ENCODE assay signal across 18 cellular contexts in genomic region chr1:19307804-19308508, GRCh38. TPM values are rescaled to one million over a fixed set of nuclear protein-coding genes. Genes with fewer than 3 reads are reported as not detected.
A peak's percentile ranks its signal among the peaks of the same experiment; 100 is the strongest.
DNase-seq lines count a peak whose midpoint lies in the region; ATAC-seq and TF ChIP-seq lines count a peak whose summit lies in the region.
"Had no signal": no experiment of that assay in that cellular context is flagged by ENCODE, and none has a peak within 500 bp of the region (broad histone marks: within the 10 kb centered on the region; RNA-seq: fewer than 3 reads in every experiment).

No MANE protein-coding gene starts in this region.

- H3K4me3 ChIP-seq in sigmoid colon = no peak overlapping the region
- H3K4me3 ChIP-seq in endodermal cell (ENCODE audit: low read length) = no peak overlapping the region

- H3K27ac Mint-ChIP-seq in endodermal cell = no peak overlapping the region

- peak; percentile 48 for DNase-seq in activated effector memory CD4-positive, alpha-beta T cell treated with anti-CD3 and anti-CD28 coated beads, Interleukin-2, amount 50 U/mL, for 16 hours
- DNase-seq in activated effector memory CD4-positive, alpha-beta T cell treated with Interleukin-2 at 50 U/mL for 16 hours = no peak
- peak; percentile 82 to 90 for DNase-seq in left colon
- DNase-seq in sigmoid colon = peak; percentile 48
- DNase-seq in endodermal cell = no peak
- no peak for DNase-seq in DMS79 treated with DMSO at 0.1 percent for 48 hours (lab: John Stamatoyannopoulos, UW)
- DNase-seq: AML-193, C1 segment of cervical spinal cord, Karpas-422, NCI-H1694 treated with DMSO at 0.1 percent for 48 hours, NCI-H2081 treated with DMSO at 0.1 percent for 48 hours, NCI-H2171 treated with DMSO at 0.1 percent for 48 hours, NCI-H526, OCI-M1, Right ventricle myocardium superior had no signal

- no peak for TF ChIP-seq EP300 in sigmoid colon (IDR thresholded peaks at IDR 0.05)

- H3K9me3 ChIP-seq in sigmoid colon (no peaks in the 10 kb centered on the region), endodermal cell (ENCODE audit: control insufficient read depth, low read length) (no peaks in the 10 kb centered on the region)

- TF ChIP-seq CTCF in sigmoid colon (IDR thresholded peaks at IDR 0.05) (no peak), endodermal cell (conservative IDR thresholded peaks at IDR 0.05) (no peak)

- no peak for TF ChIP-seq POLR2A in sigmoid colon (IDR thresholded peaks at IDR 0.05)

- H3K27me3 Mint-ChIP-seq in endodermal cell (ENCODE audit: insufficient read depth) = no peaks in the 10 kb centered on the region
- H3K27me3 Mint-ChIP-seq: IgD-negative memory B cell had no signal

- WGBS in sigmoid colon, 2 donors = 58 to 84% methylated on average over 10 of the region's 10 CpGs
- WGBS in endodermal cell (ENCODE audit: insufficient coverage in 1 of 2, insufficient read length in 1 of 2), 2 experiments = 95% methylated on average over 8 to 10 of the region's 10 CpGs

- H3K27me3 ChIP-seq in sigmoid colon (no peaks in the 10 kb centered on the region), endodermal cell (ENCODE audit: control insufficient read depth, insufficient read depth, low read length, poor library complexity, severe bottlenecking) (no peaks in the 10 kb centered on the region)

- H3K4me1 Mint-ChIP-seq in endodermal cell = peaks cover 10% of the 10 kb centered on the region

- no peak overlapping the region for H3K9ac ChIP-seq in endodermal cell (ENCODE audit: extremely low read depth, low read length, poor library complexity, severe bottlenecking)

- peaks cover 48% of the 10 kb centered on the region for H3K36me3 Mint-ChIP-seq in endodermal cell (ENCODE audit: low read depth)

- H3K4me1 ChIP-seq in sigmoid colon (peaks cover 0 to 19% (median 16%) of the 10 kb centered on the region in 4 donors), endodermal cell (ENCODE audit: control insufficient read depth, insufficient read depth, low read length) (peaks cover 3% of the 10 kb centered on the region)

- intact Hi-C loops in left colon (cut with DNase I, micrococcal nuclease) = no loop called here
- intact Hi-C loops in sigmoid colon (cut with DNase I) = no loop called here

- H3K9me3 Mint-ChIP-seq in endodermal cell = no peaks in the 10 kb centered on the region
- H3K9me3 Mint-ChIP-seq: IgD-negative memory B cell had no signal

- H3K27ac ChIP-seq in sigmoid colon (no peak overlapping the region), endodermal cell (ENCODE audit: low read depth, low read length) (no peak overlapping the region)

- peak; percentile 66 for ATAC-seq in left colon
- ATAC-seq in GM18858 (IDR thresholded peaks at IDR 0.05; ENCODE audit: unreplicated experiment) = no peak

- no peak overlapping the region for H3K4me3 Mint-ChIP-seq in endodermal cell

- H3K36me3 ChIP-seq in sigmoid colon (peaks cover 17 to 57% (median 38%) of the 10 kb centered on the region in 4 donors), endodermal cell (ENCODE audit: control insufficient read depth, insufficient read depth, low read length) (peaks cover 55% of the 10 kb centered on the region)

RNA-seq across cellular contexts. Expression of gene AKR7A2, which starts 4.0 kb away (rescaled TPM):
- total RNA-seq in left colon = 100 to 1,000 TPM in 1 of 2 donors, 10 to 100 TPM in 1; 98.7 to 104 TPM
- total RNA-seq in sigmoid colon = 100 to 1,000 TPM in 1 of 4 donors, 10 to 100 TPM in 3; 55.8 to 110 (median 77.2) TPM
- polyA plus RNA-seq in sigmoid colon = 10 to 100 TPM; 64.2 to 99.6 (median 84.1) TPM
- total RNA-seq in endodermal cell = 10 to 100 TPM; 47.8 to 66.1 TPM
- polyA plus RNA-seq in endodermal cell (2013, experiment 1 of 2) = 53.1 TPM
- 52.3 TPM for polyA plus RNA-seq in endodermal cell (2013, experiment 2 of 2)

RNA-seq across cellular contexts. Expression of gene SLC66A1, which starts 4.2 kb away (rescaled TPM):
- total RNA-seq in left colon (10 to 100 TPM; 13.7 to 16.1 TPM), sigmoid colon (10 to 100 TPM in 1 of 4 donors, 1 to 10 TPM in 3; 7.5 to 15.2 (median 8.8) TPM), endodermal cell (10 to 100 TPM; 20.8 to 22.6 TPM)
- 10 to 100 TPM in 1 of 3 donors, 1 to 10 TPM in 2; 5.1 to 16.0 (median 7.2) TPM for polyA plus RNA-seq in sigmoid colon
- polyA plus RNA-seq in endodermal cell (2013, experiment 1 of 2) = 20.0 TPM
- polyA plus RNA-seq in endodermal cell (2013, experiment 2 of 2) = 18.9 TPM

RNA-seq across cellular contexts. Expression of gene AKR7A3, which starts 19.4 kb away (rescaled TPM):
- total RNA-seq in left colon (10 to 100 TPM; 92.5 to 94.3 TPM), sigmoid colon (1 to 10 TPM in 3 of 4 donors, under 1 TPM in 1; 0.71 to 1.9 (median 1.5) TPM), endodermal cell (1 to 10 TPM in 1 of 2 donors, under 1 TPM in 1; 0.92 to 2.0 TPM)
- polyA plus RNA-seq in sigmoid colon = 100 to 1,000 TPM in 1 of 3 donors, 10 to 100 TPM in 2; 72.1 to 110 (median 78.3) TPM
- 0.85 TPM for polyA plus RNA-seq in endodermal cell (2013, experiment 1 of 2)
- 1.2 TPM for polyA plus RNA-seq in endodermal cell (2013, experiment 2 of 2)
- total RNA-seq: A172, Right ventricle myocardium superior had no signal

RNA-seq across cellular contexts. Expression of gene MRTO4, which starts 56.4 kb away (rescaled TPM):
- total RNA-seq in left colon = 10 to 100 TPM; 16.3 to 18.5 TPM
- 10 to 100 TPM; 10.8 to 21.3 (median 15.3) TPM for total RNA-seq in sigmoid colon
- polyA plus RNA-seq in sigmoid colon = 10 to 100 TPM; 10.8 to 44.1 (median 13.2) TPM
- total RNA-seq in endodermal cell = 10 to 100 TPM; 37.7 to 44.5 TPM
- polyA plus RNA-seq in endodermal cell (2013, experiment 1 of 2) = 29.7 TPM
- 27.2 TPM for polyA plus RNA-seq in endodermal cell (2013, experiment 2 of 2)

RNA-seq across cellular contexts. Expression of gene EMC1, which starts 56.6 kb away (rescaled TPM):
- total RNA-seq in left colon (10 to 100 TPM; 33.2 to 41.1 TPM), sigmoid colon (10 to 100 TPM; 19.6 to 46.5 (median 31.3) TPM), endodermal cell (10 to 100 TPM; 59.0 to 67.5 TPM)
- 10 to 100 TPM in 1 of 3 donors, 1 to 10 TPM in 2; 1.2 to 16.5 (median 3.2) TPM for polyA plus RNA-seq in sigmoid colon
- polyA plus RNA-seq in endodermal cell (2013, experiment 1 of 2) = 45.9 TPM
- polyA plus RNA-seq in endodermal cell (2013, experiment 2 of 2) = 38.7 TPM

Comparison
In these comparisons a context has a peak if more than half of its experiments do, and no peak if none do; other contexts are left out.
1. DNase-seq: peak in activated effector memory CD4-positive, alpha-beta T cell treated with anti-CD3 and anti-CD28 coated beads, Interleukin-2, amount 50 U/mL, for 16 hours (single experiment), left colon (2 of 2) and sigmoid colon (single experiment); none in activated effector memory CD4-positive, alpha-beta T cell treated with Interleukin-2 at 50 U/mL for 16 hours (single experiment), endodermal cell (single experiment) and DMS79 treated with DMSO at 0.1 percent for 48 hours (single experiment).
2. RNA of gene AKR7A3, which starts 19.4 kb away (total RNA-seq): 92.5 to 94.3 TPM in left colon; 0.92 to 2.0 TPM in endodermal cell and 0.71 to 1.9 TPM in sigmoid colon; every median in the first group is over 10 times any median in the second.